Comparison of ENCODE assay signal across 8 cellular contexts in the genomic region with DNA sequence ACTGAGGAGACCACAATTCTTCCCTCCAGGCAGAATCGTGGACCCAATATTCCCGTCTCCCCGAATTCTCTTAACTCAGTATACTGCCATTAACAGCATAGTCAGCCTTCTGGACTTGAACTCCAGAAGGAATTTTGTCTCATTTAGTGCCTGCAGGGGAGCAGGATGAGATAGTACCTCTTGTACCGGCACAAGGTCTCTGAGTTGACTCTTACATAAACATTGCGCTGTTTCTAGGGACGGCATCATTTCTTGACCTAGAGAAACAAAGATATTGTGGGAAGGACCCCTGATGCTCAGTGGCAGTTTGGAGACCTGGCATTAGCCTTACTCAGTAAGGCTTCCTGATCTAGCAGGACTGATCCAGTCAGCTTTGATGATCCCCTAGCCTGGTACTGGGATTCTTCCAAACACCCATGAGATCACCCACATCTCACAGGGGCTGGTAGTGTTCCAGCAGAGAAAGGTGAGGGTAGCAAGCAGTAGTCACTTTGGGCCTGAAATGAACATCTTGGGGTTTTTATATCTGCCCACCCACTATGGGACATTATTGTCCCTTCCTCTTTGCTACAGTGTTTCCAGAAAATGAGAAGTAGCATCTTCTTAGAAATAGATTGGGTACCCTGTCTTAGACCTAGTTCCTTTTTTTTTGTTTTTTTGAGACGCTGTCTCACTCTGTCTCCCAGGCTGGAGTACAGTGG.
DNase-seq lines count a peak whose midpoint lies in the region; ATAC-seq and TF ChIP-seq lines count a peak whose summit lies in the region.

No MANE protein-coding gene starts in this region.

- H3K27ac ChIP-seq in adrenal gland = peak overlapping the region in 3 of 5 donors; percentile 71 to 93 (median 91)
- peak overlapping the region; percentile 70 to 90 for H3K27ac ChIP-seq in lung (ENCODE audit: low read depth in 1 of 2, low read length in 1 of 2)
- peak overlapping the region; percentile 74 to 91 (median 86) for H3K27ac ChIP-seq in transverse colon

- H3K4me3 Mint-ChIP-seq in activated T-cell treated with anti-CD3 and anti-CD28 coated beads, Interleukin-2, amount 50 U/mL, for 72 hours = peak overlapping the region; percentile 89 to 94

- TF ChIP-seq EP300 in transverse colon (IDR thresholded peaks at IDR 0.05; ENCODE audit: low read depth) = no peak

- intact Hi-C loops in adrenal gland (cut with DNase I) = loop anchor here in 1 of 2 donors (10.0 kb wide), 1 partner anchor 207 kb away; no protein-coding TSS in a partner anchor
- intact Hi-C loops in transverse colon (cut with DNase I; ENCODE audit: low total_unique reads) = no loop called here

- ATAC-seq in activated T-cell treated with anti-CD3 and anti-CD28 coated beads, Interleukin-2, amount 50 U/mL, for 72 hours (replicated peaks in 1 of 2) = no peak
- no peak for ATAC-seq in lung (ENCODE audit: insufficient read depth, low FRiP score)
- ATAC-seq in HG02588 (IDR thresholded peaks at IDR 0.05; ENCODE audit: unreplicated experiment) = no peak
- ATAC-seq in GM21447 (IDR thresholded peaks at IDR 0.05; ENCODE audit: unreplicated experiment) = no peak

- WGBS in adrenal gland, 4 donors = 22 to 38% (median 31%) methylated on average over 5 to 7 of the region's 7 CpGs
- 44 to 48% methylated on average over 7 of the region's 7 CpGs for WGBS in lung, 2 donors
- 33 to 100% methylated on average over 1 to 7 of the region's 7 CpGs for WGBS in transverse colon (ENCODE audit: low coverage in 1 of 2), 2 donors

- H3K36me3 Mint-ChIP-seq in activated T-cell treated with anti-CD3 and anti-CD28 coated beads, Interleukin-2, amount 50 U/mL, for 72 hours (ENCODE audit: insufficient read depth in 2 of 2) = peaks cover 2 to 8% of the 10 kb centered on the region in 2 donors

- TF ChIP-seq POLR2A in adrenal gland (IDR thresholded peaks at IDR 0.05) = no peak
- no peak for TF ChIP-seq POLR2A in transverse colon (IDR thresholded peaks at IDR 0.05)

- no peaks in the 10 kb centered on the region for H3K9me3 ChIP-seq in adrenal gland (replicated peaks in 1 of 3)
- H3K9me3 ChIP-seq in lung (ENCODE audit: control insufficient read depth in 2 of 2, insufficient read depth in 1 of 2, low read length in 1 of 2) = peaks cover 0 to 1% of the 10 kb centered on the region in 2 donors
- H3K9me3 ChIP-seq in transverse colon = no peaks in the 10 kb centered on the region

- no peaks in the 10 kb centered on the region for H3K27me3 Mint-ChIP-seq in activated T-cell treated with anti-CD3 and anti-CD28 coated beads, Interleukin-2, amount 50 U/mL, for 72 hours (ENCODE audit: low read depth)

- H3K4me3 ChIP-seq in adrenal gland (peak overlapping the region in 1 of 4 donors; percentile 61), lung (no peak overlapping the region), transverse colon (peak overlapping the region in 1 of 4 donors; percentile 56)

- in situ Hi-C loops in transverse colon (cut with MboI; ENCODE audit: low pct_ligation_motif_present in 1 of 4, low pct_unique_long_range_greater_than_20kb in 1 of 4, low sequenced_read_pairs in 3 of 4) = no loop called here

- peaks cover 45% of the 10 kb centered on the region for H3K4me1 Mint-ChIP-seq in activated T-cell treated with anti-CD3 and anti-CD28 coated beads, Interleukin-2, amount 50 U/mL, for 72 hours (ENCODE audit: low read depth)

- H3K4me1 ChIP-seq in adrenal gland (replicated peaks in 1 of 2) = peaks cover 12 to 27% of the 10 kb centered on the region in 2 donors
- H3K4me1 ChIP-seq in lung (ENCODE audit: control insufficient read depth in 2 of 2, insufficient read depth in 2 of 2, low read length in 2 of 2) = no peaks in the 10 kb centered on the region
- H3K4me1 ChIP-seq in transverse colon = peaks cover 0 to 30% (median 12%) of the 10 kb centered on the region in 4 donors

- TF ChIP-seq CTCF in adrenal gland (IDR thresholded peaks at IDR 0.05) (peak in 1 of 6 experiments; percentile 3), lung (IDR thresholded peaks at IDR 0.05; ENCODE audit: control extremely low read depth, extremely low read depth) (no peak), transverse colon (IDR thresholded peaks at IDR 0.05) (no peak)

- peak overlapping the region; percentile 26 for H3K27ac Mint-ChIP-seq in activated T-cell treated with anti-CD3 and anti-CD28 coated beads, Interleukin-2, amount 50 U/mL, for 72 hours

- H3K9me3 Mint-ChIP-seq in activated T-cell treated with anti-CD3 and anti-CD28 coated beads, Interleukin-2, amount 50 U/mL, for 72 hours = peaks cover 2 to 3% of the 10 kb centered on the region in 2 donors

- H3K36me3 ChIP-seq in adrenal gland (replicated peaks in 1 of 2) (no peaks in the 10 kb centered on the region), lung (ENCODE audit: control insufficient read depth in 2 of 2, insufficient read depth in 2 of 2, low read length in 2 of 2) (no peaks in the 10 kb centered on the region), transverse colon (no peaks in the 10 kb centered on the region)

- H3K27me3 ChIP-seq in adrenal gland = no peaks in the 10 kb centered on the region
- H3K27me3 ChIP-seq in lung (ENCODE audit: control insufficient read depth, insufficient read depth) = no peaks in the 10 kb centered on the region
- peaks cover 13% of the 10 kb centered on the region for H3K27me3 ChIP-seq in transverse colon

- no peak for DNase-seq in activated T-cell treated with anti-CD3 and anti-CD28 coated beads, Interleukin-2, amount 50 U/mL, for 72 hours
- no peak for DNase-seq in activated T-cell treated with anti-CD3 and anti-CD28 coated beads, Interleukin-2, amount 50 U/mL, for 1 hour
- DNase-seq in adrenal gland = no peak
- no peak for DNase-seq in lung (ENCODE audit: low spot score)
- DNase-seq in transverse colon = no peak
- DNase-seq in iPS-NIHi11 (ENCODE audit: low spot score) = no peak
